Comparison of ENCODE assay signal across 1 cellular context in genomic region chr6:16136536-16137450, GRCh38.
TF ChIP-seq lines count a peak whose summit lies in the region.

No MANE protein-coding gene starts in this region.

TF ChIP-seq in GM23338, 12 proteins besides CTCF, POLR2A, EP300 and RAD21 (continued from another document):
- TF ChIP-seq ZNF114 (CRISPR knock-in tag; IDR thresholded peaks at IDR 0.05) (no peak), STAT1 (IDR thresholded peaks at IDR 0.05; ENCODE audit: unreplicated experiment) (no peak), EZH2 (IDR thresholded peaks at IDR 0.05; ENCODE audit: low read depth, unreplicated experiment) (no peak), NANOG (IDR thresholded peaks at IDR 0.05; ENCODE audit: borderline replicate concordance) (no peak), ZNF331 (CRISPR knock-in tag; IDR thresholded peaks at IDR 0.05; ENCODE audit: low read depth) (no peak), EZH2phosphoT487 (IDR thresholded peaks at IDR 0.05; ENCODE audit: unreplicated experiment) (no peak), POLR2AphosphoS5 (IDR thresholded peaks at IDR 0.05; ENCODE audit: low read depth) (no peak), CREB1 (CRISPR knock-in tag; IDR thresholded peaks at IDR 0.05; ENCODE audit: low read depth) (no peak), REST (IDR thresholded peaks at IDR 0.05; ENCODE audit: unreplicated experiment) (no peak), JUNB (IDR thresholded peaks at IDR 0.05; ENCODE audit: unreplicated experiment) (no peak)
- TF ChIP-seq, protein P1, sequence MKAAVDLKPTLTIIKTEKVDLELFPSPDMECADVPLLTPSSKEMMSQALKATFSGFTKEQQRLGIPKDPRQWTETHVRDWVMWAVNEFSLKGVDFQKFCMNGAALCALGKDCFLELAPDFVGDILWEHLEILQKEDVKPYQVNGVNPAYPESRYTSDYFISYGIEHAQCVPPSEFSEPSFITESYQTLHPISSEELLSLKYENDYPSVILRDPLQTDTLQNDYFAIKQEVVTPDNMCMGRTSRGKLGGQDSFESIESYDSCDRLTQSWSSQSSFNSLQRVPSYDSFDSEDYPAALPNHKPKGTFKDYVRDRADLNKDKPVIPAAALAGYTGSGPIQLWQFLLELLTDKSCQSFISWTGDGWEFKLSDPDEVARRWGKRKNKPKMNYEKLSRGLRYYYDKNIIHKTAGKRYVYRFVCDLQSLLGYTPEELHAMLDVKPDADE (IDR thresholded peaks at IDR 0.05), result no peak
